ENCODE assay signal across 12 cellular contexts in genomic region chr22:46110215-46110614, GRCh38. TPM values are rescaled to one million over a fixed set of nuclear protein-coding genes. Genes with fewer than 3 reads are reported as not detected.
DNase-seq lines count a peak whose midpoint lies in the region; ATAC-seq, FAIRE-seq and TF ChIP-seq lines count a peak whose summit lies in the region.
"Had no signal": no experiment of that assay in that cellular context is flagged by ENCODE, and none has a peak within 500 bp of the region (broad histone marks: within the 10 kb centered on the region; RNA-seq: fewer than 3 reads in every experiment).

No MANE protein-coding gene starts in this region.

- dilution Hi-C loops in keratinocyte (cut with MboI; ENCODE audit: extremely low pct_ligation_motif_present, low sequenced_read_pairs): no loop called here

- peaks cover 63% of the 10 kb centered on the region for H4K20me1 ChIP-seq in keratinocyte (ENCODE audit: control insufficient read depth, extremely low read depth, insufficient read depth, low read length)

- H3K27ac ChIP-seq in heart right ventricle: peak overlapping the region in 8 of 10 donors; percentile 79 to 94 (median 86)
- H3K27ac ChIP-seq in ascending aorta: peak overlapping the region; percentile 94 to 100
- peak overlapping the region; percentile 34 for H3K27ac ChIP-seq in keratinocyte (ENCODE audit: control insufficient read depth, insufficient read depth, low read length)
- H3K27ac ChIP-seq in upper lobe of right lung: peak overlapping the region; percentile 49

- no peak overlapping the region for H3K4me2 ChIP-seq in keratinocyte (ENCODE audit: control insufficient read depth, extremely low read depth, insufficient read depth, low read depth, low read length)

- H3K27me3 ChIP-seq in heart right ventricle (no peaks in the 10 kb centered on the region), ascending aorta (no peaks in the 10 kb centered on the region), keratinocyte (ENCODE audit: control insufficient read depth, extremely low read depth, insufficient read depth, low read length) (no peaks in the 10 kb centered on the region), upper lobe of right lung (no peaks in the 10 kb centered on the region)

- no peak overlapping the region for H2AFZ ChIP-seq in keratinocyte (ENCODE audit: control insufficient read depth, low read length)

- no peak for TF ChIP-seq CTCF in heart right ventricle (IDR thresholded peaks at IDR 0.05)
- TF ChIP-seq CTCF in ascending aorta (IDR thresholded peaks at IDR 0.05): no peak
- TF ChIP-seq CTCF in keratinocyte (optimal IDR thresholded peaks at IDR 0.05 in 1 of 3, IDR thresholded peaks at IDR 0.05 in 1 of 3, conservative IDR thresholded peaks at IDR 0.05 in 1 of 3; ENCODE audit: extremely low read depth in 1 of 3, insufficient read depth in 2 of 3, low read length in 3 of 3): no peak
- TF ChIP-seq CTCF in upper lobe of right lung (IDR thresholded peaks at IDR 0.05): no peak

- peaks cover 80 to 100% (median 97%) of the 10 kb centered on the region in 9 donors for H3K4me1 ChIP-seq in heart right ventricle
- H3K4me1 ChIP-seq in ascending aorta: peaks cover 50 to 78% of the 10 kb centered on the region in 2 donors
- peaks cover 34% of the 10 kb centered on the region for H3K4me1 ChIP-seq in keratinocyte (ENCODE audit: control insufficient read depth, extremely low read depth, insufficient read depth, low read length)
- peaks cover 65% of the 10 kb centered on the region for H3K4me1 ChIP-seq in upper lobe of right lung

- no peaks in the 10 kb centered on the region for H3K9me1 ChIP-seq in keratinocyte (ENCODE audit: control insufficient read depth, extremely low read depth, insufficient read depth, low read length)

- DNase-seq in heart right ventricle: no peak
- no peak for DNase-seq in cardiac septum (ENCODE audit: low spot score)
- DNase-seq in ascending aorta (ENCODE audit: low spot score in 2 of 2): no peak
- no peak for DNase-seq in keratinocyte (ENCODE audit: low read depth, low spot score)
- DNase-seq in upper lobe of right lung: no peak
- no peak for DNase-seq in NCI-H1417 treated with DMSO at 0.1 percent for 48 hours (lab: John Stamatoyannopoulos, UW)
- DNase-seq in activated CD4-positive, alpha-beta T cell treated with anti-CD3 and anti-CD28 coated beads for 4 hours: no peak
- DNase-seq in KBM-7: no peak
- DNase-seq: activated CD4-positive, CD25-positive, alpha-beta regulatory T cell treated with anti-CD3 and anti-CD28 coated beads, Interleukin-2, amount 50 U/mL, for 72 hours; CD8-positive, alpha-beta memory T cell; stimulated activated CD4-positive, alpha-beta T cell treated with anti-CD3 and anti-CD28 coated beads, Interleukin-2, amount 100 ng/mL, for 48 hours had no signal

- H3K79me2 ChIP-seq in keratinocyte (ENCODE audit: control insufficient read depth, insufficient read depth, low read length): peaks cover 5% of the 10 kb centered on the region

- H3K9ac ChIP-seq in keratinocyte (ENCODE audit: control insufficient read depth, extremely low read depth, insufficient read depth, low read length): no peak overlapping the region

- H3K9me3 ChIP-seq in heart right ventricle (no peaks in the 10 kb centered on the region), ascending aorta (no peaks in the 10 kb centered on the region), keratinocyte (ENCODE audit: control insufficient read depth, low read depth, low read length) (no peaks in the 10 kb centered on the region), upper lobe of right lung (no peaks in the 10 kb centered on the region)

- in situ Hi-C loops in KBM-7 (cut with MboI; ENCODE audit: low pct_unique_long_range_greater_than_20kb, low sequenced_read_pairs): no loop called here

- H3K36me3 ChIP-seq in heart right ventricle (peaks cover 0 to 90% (median 39%) of the 10 kb centered on the region in 9 donors), ascending aorta (peaks cover 26 to 40% of the 10 kb centered on the region in 2 donors), keratinocyte (ENCODE audit: control insufficient read depth in 2 of 2, extremely low read depth in 1 of 2, insufficient read depth in 2 of 2, low read length in 2 of 2) (peaks cover 10 to 42% of the 10 kb centered on the region in 2 experiments), upper lobe of right lung (peaks cover 57% of the 10 kb centered on the region)

- no peak for ATAC-seq in heart right ventricle
- ATAC-seq in upper lobe of right lung: no peak

- intact Hi-C loops in heart right ventricle (cut with DNase I): loop anchor here in 3 of 10 donors (5.0 kb wide), 1 partner anchor 33 kb away; no protein-coding TSS in a partner anchor
- intact Hi-C loops in cardiac septum (cut with DNase I): no loop called here
- intact Hi-C loops in ascending aorta (cut with DNase I): loop anchor here (10.0 kb wide), 1 partner anchor 795 kb away; no protein-coding TSS in a partner anchor
- intact Hi-C loops in upper lobe of right lung (cut with DNase I): loop anchor here (5.0 kb wide), 1 partner anchor 33 kb away; no protein-coding TSS in a partner anchor

- WGBS in heart right ventricle, 2 donors: 64 to 82% methylated on average over 9 of the region's 9 CpGs

- no peak for FAIRE-seq in keratinocyte (lab: Jason Lieb, UNC)
- FAIRE-seq: colon had no signal

- no peak overlapping the region for H3K4me3 ChIP-seq in heart right ventricle
- no peak overlapping the region for H3K4me3 ChIP-seq in ascending aorta
- no peak overlapping the region for H3K4me3 ChIP-seq in keratinocyte (ENCODE audit: control insufficient read depth in 2 of 3, extremely low read depth in 1 of 3, insufficient read depth in 2 of 3, low read depth in 1 of 3, low read length in 3 of 3)
- no peak overlapping the region for H3K4me3 ChIP-seq in upper lobe of right lung

RNA-seq across cellular contexts. Expression of gene PPARA, which starts 40.1 kb away (rescaled TPM):
- total RNA-seq in heart right ventricle: 10 to 100 TPM; 69.0 to 89.5 (median 81.1) TPM
- polyA plus RNA-seq in heart right ventricle: 10 to 100 TPM; 15.5 to 20.3 TPM
- 78.8 TPM for total RNA-seq in cardiac septum
- 20.1 TPM for total RNA-seq in ascending aorta
- polyA plus RNA-seq in keratinocyte: 3.8 to 5.7 TPM (median 4.9 TPM) in 3 replicates
- 3.0 TPM for polyA plus RNA-seq in keratinocyte (2011; ENCODE audit: low read depth)
- 4.3 and 5.2 TPM in 2 replicates for polyA plus RNA-seq in keratinocyte (2011; cell fraction: cytosol; rRNA removed)
- 5.7 TPM in 2 replicates for polyA plus RNA-seq in keratinocyte (2011; cell fraction: nucleus; rRNA removed)
- 5.0 and 6.3 TPM in 2 replicates for polyA plus RNA-seq in keratinocyte (2012; ENCODE audit: low replicate concordance)
- 7.1 to 18.8 TPM (median 10.4 TPM) in 3 replicates for polyA minus RNA-seq in keratinocyte
- 10.7 TPM for polyA minus RNA-seq in keratinocyte (2011; cell fraction: cytosol; rRNA and poly(A)+ RNA removed)
- 8.8 and 9.4 TPM in 2 replicates for polyA minus RNA-seq in keratinocyte (2011; cell fraction: nucleus; rRNA and poly(A)+ RNA removed)
- 18.4 TPM for total RNA-seq in upper lobe of right lung

Comparison
In these comparisons a context has a peak if more than half of its experiments do, and no peak if none do; other contexts are left out.
1. H3K27ac ChIP-seq: peak in every context shown above with its lines; median percentile 97 in ascending aorta; 86 in heart right ventricle; 49 in upper lobe of right lung; 34 in keratinocyte.